Comparison of ENCODE assay signal across 28 cellular contexts in genomic region chr16:84927621-84928591, GRCh38.
A peak's percentile ranks its signal among the peaks of the same experiment; 100 is the strongest.
DNase-seq lines count a peak whose midpoint lies in the region; ATAC-seq and TF ChIP-seq lines count a peak whose summit lies in the region.
"Had no signal": no experiment of that assay in that cellular context is flagged by ENCODE, and none has a peak within 500 bp of the region (broad histone marks: within the 10 kb centered on the region; RNA-seq: fewer than 3 reads in every experiment).

No MANE protein-coding gene starts in this region.

- intact Hi-C loops in IMR-90 (cut with micrococcal nuclease): no loop called here
- intact Hi-C loops in spleen (cut with DNase I; ENCODE audit: low total_unique reads): no loop called here
- intact Hi-C loops in activated T-helper 2 cell treated with anti-CD3 and anti-CD28 coated beads, Interferon-gamma antibody, Interleukin-2, Interleukin-4, amounts not matched to agents 10 μg/mL and 5 μg/mL and 100 μg/mL, durations not matched to agents 14 hours and 24 hours and 36 hours (cut with micrococcal nuclease): no loop called here

- no peaks in the 10 kb centered on the region for H3K9me3 ChIP-seq in IMR-90 (ENCODE audit: control insufficient read depth, insufficient read depth, low read length)
- no peaks in the 10 kb centered on the region for H3K9me3 ChIP-seq in gastroesophageal sphincter
- no peaks in the 10 kb centered on the region for H3K9me3 ChIP-seq in mesenchymal stem cell (ENCODE audit: control insufficient read depth, low read length)
- H3K9me3 ChIP-seq in spleen: peaks cover 0 to 6% (median 2%) of the 10 kb centered on the region in 8 donors
- H3K9me3 ChIP-seq in H9 (ENCODE audit: control insufficient read depth, low read depth, low read length): no peaks in the 10 kb centered on the region
- H3K9me3 ChIP-seq: breast epithelium had no signal

- no peak overlapping the region for H4K91ac ChIP-seq in IMR-90 (ENCODE audit: insufficient read depth, low read depth, low read length)
- peak overlapping the region; percentile 18 for H4K91ac ChIP-seq in mesenchymal stem cell (ENCODE audit: low read length)
- H4K91ac ChIP-seq in H9 (ENCODE audit: insufficient read length, low read depth, low read length): no peak overlapping the region

- H3K56ac ChIP-seq in IMR-90 (ENCODE audit: extremely low read depth, insufficient read depth, low read length) (no peak overlapping the region), H9 (ENCODE audit: insufficient read length, low read depth, low read length) (no peak overlapping the region)

- H3K36me3 ChIP-seq in IMR-90 (ENCODE audit: control insufficient read depth, insufficient read depth, low read length) (no peaks in the 10 kb centered on the region), gastroesophageal sphincter (no peaks in the 10 kb centered on the region), mesenchymal stem cell (ENCODE audit: control insufficient read depth in 1 of 2, insufficient read depth in 2 of 2, low read depth in 1 of 2, low read length in 2 of 2) (no peaks in the 10 kb centered on the region), spleen (no peaks in the 10 kb centered on the region)
- H3K36me3 ChIP-seq: breast epithelium had no signal

- H2AFZ ChIP-seq in IMR-90 (replicated peaks; ENCODE audit: low read length, poor library complexity) (no peak overlapping the region), mesenchymal stem cell (ENCODE audit: low read depth, low read length) (no peak overlapping the region), H9 (ENCODE audit: low read length) (no peak overlapping the region)
- H2AFZ ChIP-seq: hepatocyte had no signal

- H2BK12ac ChIP-seq in mesenchymal stem cell (ENCODE audit: low read length in 2 of 2) (no peak overlapping the region), H9 (ENCODE audit: insufficient read length, low read depth, low read length) (no peak overlapping the region)

- H3K9me3 Mint-ChIP-seq in osteocyte (ENCODE audit: unreplicated experiment) (no peaks in the 10 kb centered on the region), H9 (peaks cover 4 to 7% of the 10 kb centered on the region in 2 experiments; a peak in 3 of 5 replicates)
- no peaks in the 10 kb centered on the region for H3K9me3 Mint-ChIP-seq in activated T-helper 2 cell treated with anti-CD3 and anti-CD28 coated beads, Interferon-gamma antibody, Interleukin-2, Interleukin-4, amounts not matched to agents 10 μg/mL and 5 μg/mL and 100 μg/mL, durations not matched to agents 14 hours and 24 hours and 36 hours
- H3K9me3 Mint-ChIP-seq: activated CD4-positive, alpha-beta T cell treated with anti-CD3 and anti-CD28 coated beads, Interleukin-2, amount 10 ng/mL, durations not matched to agents 7 days and 5 days; activated T-cell treated with anti-CD3 and anti-CD28 coated beads, Interleukin-2, amount 50 U/mL, for 72 hours; CD4-positive, alpha-beta memory T cell; natural killer cell treated with Interleukin-12 subunit alpha and Interleukin-12 subunit beta and Interleukin-15 and Interleukin-18, amount 100 ng/mL, for 72 hours; stimulated activated effector memory CD8-positive, alpha-beta T cell treated with anti-CD3 and anti-CD28 coated beads, Interleukin-12 subunit alpha, Interleukin-12 subunit beta, amount 100 ng/mL, for 72 hours had no signal

- H3K79me2 ChIP-seq in H9 (ENCODE audit: insufficient read depth, low read length): no peaks in the 10 kb centered on the region
- H3K79me2 ChIP-seq: hepatocyte had no signal

- H3K27me3 Mint-ChIP-seq in osteocyte (ENCODE audit: unreplicated experiment): no peaks in the 10 kb centered on the region
- H3K27me3 Mint-ChIP-seq in H9 (ENCODE audit: low read depth): peaks cover 4% of the 10 kb centered on the region
- no peaks in the 10 kb centered on the region for H3K27me3 Mint-ChIP-seq in activated T-helper 2 cell treated with anti-CD3 and anti-CD28 coated beads, Interferon-gamma antibody, Interleukin-2, Interleukin-4, amounts not matched to agents 10 μg/mL and 5 μg/mL and 100 μg/mL, durations not matched to agents 14 hours and 24 hours and 36 hours (ENCODE audit: low read depth)
- H3K27me3 Mint-ChIP-seq: activated CD4-positive, alpha-beta T cell treated with anti-CD3 and anti-CD28 coated beads, Interleukin-2, amount 10 ng/mL, durations not matched to agents 7 days and 5 days; activated CD8-positive, alpha-beta memory T cell treated with anti-CD3 and anti-CD28 coated beads, Interleukin-2, amount 10 ng/mL, durations not matched to agents 7 days and 5 days; CD4-positive, alpha-beta memory T cell; natural killer cell treated with Interleukin-12 subunit alpha and Interleukin-12 subunit beta and Interleukin-15 and Interleukin-18, amount 100 ng/mL, for 72 hours had no signal

- in situ Hi-C loops in IMR-90 (cut with MboI; ENCODE audit: low sequenced_read_pairs): no loop called here

- H3K4me1 ChIP-seq in IMR-90 (ENCODE audit: control insufficient read depth, insufficient read depth, low read length) (peaks cover 2% of the 10 kb centered on the region; the same call in 1 of the 2 replicates), gastroesophageal sphincter (peaks cover 0 to 61% (median 26%) of the 10 kb centered on the region in 3 donors), mesenchymal stem cell (ENCODE audit: control insufficient read depth, insufficient read depth, low read depth, low read length) (peaks cover 11% of the 10 kb centered on the region), spleen (peaks cover 6 to 71% (median 45%) of the 10 kb centered on the region in 6 donors), H9 (ENCODE audit: insufficient read depth, low read length) (no peaks in the 10 kb centered on the region; the same call in 1 of the 2 replicates)

- H3K18ac ChIP-seq in IMR-90 (ENCODE audit: low read depth, low read length) (no peak overlapping the region), mesenchymal stem cell (ENCODE audit: low read depth in 1 of 2, low read length in 2 of 2) (no peak overlapping the region), H9 (ENCODE audit: insufficient read length, low read depth, low read length) (no peak overlapping the region)

- dilution Hi-C loops in IMR-90 (cut with HindIII; ENCODE audit: low sequenced_read_pairs, unreplicated experiment): no loop called here

- H4K8ac ChIP-seq in IMR-90 (ENCODE audit: low read depth in 2 of 2, low read length in 2 of 2): no peak overlapping the region
- no peak overlapping the region for H4K8ac ChIP-seq in mesenchymal stem cell (ENCODE audit: low read length)
- no peak overlapping the region for H4K8ac ChIP-seq in H9 (replicated peaks; ENCODE audit: insufficient read length, low read depth, low read length)

- H3K9me1 ChIP-seq in IMR-90 (ENCODE audit: insufficient read depth, low read length): peaks cover 3% of the 10 kb centered on the region; the same call in 1 of the 2 replicates

- H3K4me3 Mint-ChIP-seq in osteocyte (ENCODE audit: unreplicated experiment) (no peak overlapping the region), H9 (no peak overlapping the region)
- no peak overlapping the region for H3K4me3 Mint-ChIP-seq in activated T-helper 2 cell treated with anti-CD3 and anti-CD28 coated beads, Interferon-gamma antibody, Interleukin-2, Interleukin-4, amounts not matched to agents 10 μg/mL and 5 μg/mL and 100 μg/mL, durations not matched to agents 14 hours and 24 hours and 36 hours (ENCODE audit: low read depth)
- H3K4me3 Mint-ChIP-seq: activated CD4-positive, alpha-beta T cell treated with anti-CD3 and anti-CD28 coated beads, Interleukin-2, amount 10 ng/mL, durations not matched to agents 7 days and 5 days; activated CD8-positive, alpha-beta memory T cell treated with anti-CD3 and anti-CD28 coated beads, Interleukin-2, amount 10 ng/mL, durations not matched to agents 7 days and 5 days; activated T-cell treated with anti-CD3 and anti-CD28 coated beads, Interleukin-2, amount 50 U/mL, for 72 hours; CD4-positive, alpha-beta memory T cell; natural killer cell treated with Interleukin-12 subunit alpha and Interleukin-12 subunit beta and Interleukin-15 and Interleukin-18, amount 100 ng/mL, for 72 hours; stimulated activated effector memory CD8-positive, alpha-beta T cell treated with anti-CD3 and anti-CD28 coated beads, Interleukin-12 subunit alpha, Interleukin-12 subunit beta, amount 100 ng/mL, for 72 hours; WTC11 had no signal

- no peak overlapping the region for H4K5ac ChIP-seq in IMR-90 (ENCODE audit: low read depth, low read length)
- no peak overlapping the region for H4K5ac ChIP-seq in H9 (ENCODE audit: insufficient read length, low read depth, low read length)

- H3K36me3 Mint-ChIP-seq in osteocyte (ENCODE audit: unreplicated experiment) (no peaks in the 10 kb centered on the region), H9 (ENCODE audit: insufficient read depth in 1 of 3, low read depth in 3 of 3) (peaks cover 0 to 5% (median 0%) of the 10 kb centered on the region in 3 experiments; a peak in 2 of 7 replicates)
- no peaks in the 10 kb centered on the region for H3K36me3 Mint-ChIP-seq in activated T-helper 2 cell treated with anti-CD3 and anti-CD28 coated beads, Interferon-gamma antibody, Interleukin-2, Interleukin-4, amounts not matched to agents 10 μg/mL and 5 μg/mL and 100 μg/mL, durations not matched to agents 14 hours and 24 hours and 36 hours (ENCODE audit: low read depth)
- H3K36me3 Mint-ChIP-seq: activated CD8-positive, alpha-beta memory T cell treated with anti-CD3 and anti-CD28 coated beads, Interleukin-2, amount 10 ng/mL, durations not matched to agents 7 days and 5 days; CD4-positive, alpha-beta memory T cell; natural killer cell treated with Interleukin-12 subunit alpha and Interleukin-12 subunit beta and Interleukin-15 and Interleukin-18, amount 100 ng/mL, for 72 hours; WTC11 had no signal

- no TSS peak for BruUV-seq in IMR-90 (replicated peaks; lab: Mats Ljungman, UMichigan)

- no peaks in the 10 kb centered on the region for H3K23me2 ChIP-seq in H9 (ENCODE audit: insufficient read length, low read depth, low read length, poor library complexity, severe bottlenecking)

- no peak overlapping the region for H3K14ac ChIP-seq in IMR-90 (replicated peaks; ENCODE audit: low read depth, low read length)
- no peak overlapping the region for H3K14ac ChIP-seq in mesenchymal stem cell (ENCODE audit: low read length in 2 of 2)
- no peak overlapping the region for H3K14ac ChIP-seq in H9 (ENCODE audit: insufficient read depth, low read length)

- no peak overlapping the region for H2BK5ac ChIP-seq in IMR-90 (ENCODE audit: low read depth, low read length, poor library complexity, severe bottlenecking)
- H2BK5ac ChIP-seq in mesenchymal stem cell (ENCODE audit: low read depth, low read length, poor library complexity, severe bottlenecking): no peak overlapping the region
- no peak overlapping the region for H2BK5ac ChIP-seq in H9 (ENCODE audit: insufficient read length, low read length)

- H3K9ac ChIP-seq in IMR-90 (ENCODE audit: low read depth, low read length): no peak overlapping the region
- H3K9ac ChIP-seq in mesenchymal stem cell (ENCODE audit: low read length): peak overlapping the region; percentile 63
- no peak overlapping the region for H3K9ac ChIP-seq in H9 (ENCODE audit: extremely low read depth, insufficient read length, low read length)

- H3K27me3 ChIP-seq in IMR-90 (ENCODE audit: control insufficient read depth, insufficient read depth, low read length) (no peaks in the 10 kb centered on the region), gastroesophageal sphincter (no peaks in the 10 kb centered on the region), mesenchymal stem cell (ENCODE audit: control insufficient read depth in 1 of 2, insufficient read depth in 1 of 2, low read length in 2 of 2) (no peaks in the 10 kb centered on the region), spleen (replicated peaks in 1 of 7) (peaks cover 0 to 5% (median 0%) of the 10 kb centered on the region in 7 donors), H9 (ENCODE audit: insufficient read depth, low read length) (no peaks in the 10 kb centered on the region)
- H3K27me3 ChIP-seq: breast epithelium, hepatocyte had no signal

- no peak overlapping the region for H3T11ph ChIP-seq in H9 (ENCODE audit: low read length)

- no peak overlapping the region for H3K4me2 ChIP-seq in IMR-90 (ENCODE audit: low read depth, low read length)
- H3K4me2 ChIP-seq in mesenchymal stem cell (ENCODE audit: low read length, poor library complexity, severe bottlenecking): no peak overlapping the region
- no peak overlapping the region for H3K4me2 ChIP-seq in H9 (ENCODE audit: insufficient read depth, insufficient read length, low read length)
- H3K4me2 ChIP-seq: hepatocyte had no signal

- no peak overlapping the region for H3K4me3 ChIP-seq in IMR-90 (ENCODE audit: insufficient read depth, low read depth, low read length)
- no peak overlapping the region for H3K4me3 ChIP-seq in gastroesophageal sphincter
- no peak overlapping the region for H3K4me3 ChIP-seq in mesenchymal stem cell (ENCODE audit: insufficient read depth in 1 of 2, low read depth in 1 of 2, low read length in 2 of 2)
- no peak overlapping the region for H3K4me3 ChIP-seq in spleen
- H3K4me3 ChIP-seq: breast epithelium, hepatocyte had no signal

- WGBS in IMR-90 (ENCODE audit: extremely low coverage in 2 of 2, insufficient read length in 1 of 2), 2 experiments: 79% methylated on average over 25 of the region's 34 CpGs; no CpG with 5 or more reads in 1 of the 2 experiments
- 51 to 78% methylated on average over 7 to 10 of the region's 34 CpGs for WGBS in gastroesophageal sphincter (ENCODE audit: low coverage in 1 of 2), 2 donors
- 85% methylated on average over 34 of the region's 34 CpGs for WGBS in mesenchymal stem cell
- 70 to 88% (median 74%) methylated on average over 26 to 34 of the region's 34 CpGs for WGBS in spleen, 5 donors
- WGBS in H9 (ENCODE audit: extremely low coverage, insufficient read length, low lambda C conversion rate): no CpG with 5 or more reads among the region's 34 CpGs

- no peak for TF ChIP-seq RAD21 in IMR-90 (IDR thresholded peaks at IDR 0.05; ENCODE audit: low read length)

- TF ChIP-seq EP300 in gastroesophageal sphincter (IDR thresholded peaks at IDR 0.05): no peak

- ATAC-seq in IMR-90 (ENCODE audit: low read depth) (no peak), gastroesophageal sphincter (no peak)
- ATAC-seq: activated CD8-positive, alpha-beta memory T cell treated with anti-CD3 and anti-CD28 coated beads, Interleukin-2, amount 10 ng/mL, durations not matched to agents 7 days and 5 days; activated T-cell treated with anti-CD3 and anti-CD28 coated beads, Interleukin-2, amount 50 U/mL, for 72 hours; natural killer cell treated with Interleukin-12 subunit alpha and Interleukin-12 subunit beta and Interleukin-15 and Interleukin-18, amount 100 ng/mL, for 72 hours; stimulated activated effector memory CD8-positive, alpha-beta T cell treated with anti-CD3 and anti-CD28 coated beads, Interleukin-12 subunit alpha, Interleukin-12 subunit beta, amount 100 ng/mL, for 72 hours; WTC11 had no signal

- H2BK20ac ChIP-seq in IMR-90 (ENCODE audit: low read depth, low read length): no peak overlapping the region
- no peak overlapping the region for H2BK20ac ChIP-seq in H9 (ENCODE audit: low read depth, low read length, poor library complexity, severe bottlenecking)

- H3K4ac ChIP-seq in IMR-90 (ENCODE audit: low read depth, low read length): no peak overlapping the region
- no peak overlapping the region for H3K4ac ChIP-seq in mesenchymal stem cell (ENCODE audit: low read depth in 1 of 2, low read length in 2 of 2)
- no peak overlapping the region for H3K4ac ChIP-seq in H9 (ENCODE audit: low read depth, low read length)

- DNase-seq in IMR-90 (no peak), mesenchymal stem cell (no peak), spleen (peak; percentile 85), osteocyte (ENCODE audit: extremely low spot score, unreplicated experiment) (no peak), H9 (no peak), NCI-H1048 (lab: John Stamatoyannopoulos, UW) (no peak)
- DNase-seq in activated T-helper 2 cell treated with anti-CD3 and anti-CD28 coated beads, Interferon-gamma antibody, Interleukin-2, Interleukin-4, amounts not matched to agents 10 μg/mL and 5 μg/mL and 100 μg/mL, durations not matched to agents 14 hours and 24 hours and 36 hours (ENCODE audit: low spot score): no peak
- DNase-seq: activated CD4-positive, alpha-beta T cell treated with anti-CD3 and anti-CD28 coated beads, Interleukin-2, amount 10 ng/mL, durations not matched to agents 7 days and 5 days; activated CD8-positive, alpha-beta memory T cell treated with anti-CD3 and anti-CD28 coated beads, Interleukin-2, amount 10 ng/mL, durations not matched to agents 7 days and 5 days; activated naive CD4-positive, alpha-beta T cell treated with Interleukin-2 at 50 U/mL for 16 hours; activated T-cell treated with anti-CD3 and anti-CD28 coated beads, Interleukin-2, amount 50 U/mL, for 72 hours; amniotic stem cell; CD4-positive, alpha-beta memory T cell; GOT3; NCI-H1092; NCI-H1694 treated with DMSO at 0.1 percent for 48 hours; NCI-H2171; NCI-H510A treated with DMSO at 0.1 percent for 48 hours; NK-92 treated with Interleukin-12 subunit alpha and Interleukin-12 subunit beta, amount 100 ng/mL, for 24 hours; stimulated activated CD4-positive, alpha-beta T cell treated with anti-CD3 and anti-CD28 coated beads, Interleukin-12 subunit alpha, Interleukin-12 subunit beta, amount 100 ng/mL, for 4 hours; stimulated activated CD4-positive, alpha-beta T cell treated with anti-CD3 and anti-CD28 coated beads, Interleukin-4, amount 100 ng/mL, for 24 hours; SW 1271 had no signal

- peaks cover 24% of the 10 kb centered on the region for H3K4me1 Mint-ChIP-seq in osteocyte (ENCODE audit: unreplicated experiment)
- peaks cover 5 to 19% of the 10 kb centered on the region in 2 experiments; a peak in 2 of 4 replicates for H3K4me1 Mint-ChIP-seq in H9
- no peaks in the 10 kb centered on the region for H3K4me1 Mint-ChIP-seq in activated T-helper 2 cell treated with anti-CD3 and anti-CD28 coated beads, Interferon-gamma antibody, Interleukin-2, Interleukin-4, amounts not matched to agents 10 μg/mL and 5 μg/mL and 100 μg/mL, durations not matched to agents 14 hours and 24 hours and 36 hours (ENCODE audit: low read depth)
- H3K4me1 Mint-ChIP-seq: activated CD4-positive, alpha-beta T cell treated with anti-CD3 and anti-CD28 coated beads, Interleukin-2, amount 10 ng/mL, durations not matched to agents 7 days and 5 days; activated CD8-positive, alpha-beta memory T cell treated with anti-CD3 and anti-CD28 coated beads, Interleukin-2, amount 10 ng/mL, durations not matched to agents 7 days and 5 days had no signal

- no peak overlapping the region for H3K27ac Mint-ChIP-seq in osteocyte (ENCODE audit: unreplicated experiment)
- peak overlapping the region in 1 of 3 experiments; percentile 62; a peak in 1 of 7 replicates for H3K27ac Mint-ChIP-seq in H9
- H3K27ac Mint-ChIP-seq in activated T-helper 2 cell treated with anti-CD3 and anti-CD28 coated beads, Interferon-gamma antibody, Interleukin-2, Interleukin-4, amounts not matched to agents 10 μg/mL and 5 μg/mL and 100 μg/mL, durations not matched to agents 14 hours and 24 hours and 36 hours: no peak overlapping the region
- H3K27ac Mint-ChIP-seq: activated CD4-positive, alpha-beta T cell treated with anti-CD3 and anti-CD28 coated beads, Interleukin-2, amount 10 ng/mL, durations not matched to agents 7 days and 5 days; activated CD8-positive, alpha-beta memory T cell treated with anti-CD3 and anti-CD28 coated beads, Interleukin-2, amount 10 ng/mL, durations not matched to agents 7 days and 5 days; activated T-cell treated with anti-CD3 and anti-CD28 coated beads, Interleukin-2, amount 50 U/mL, for 72 hours; CD4-positive, alpha-beta memory T cell; natural killer cell treated with Interleukin-12 subunit alpha and Interleukin-12 subunit beta and Interleukin-15 and Interleukin-18, amount 100 ng/mL, for 72 hours; stimulated activated effector memory CD8-positive, alpha-beta T cell treated with anti-CD3 and anti-CD28 coated beads, Interleukin-12 subunit alpha, Interleukin-12 subunit beta, amount 100 ng/mL, for 72 hours; WTC11 had no signal

- H2BK120ac ChIP-seq in IMR-90 (ENCODE audit: low read depth, low read length): no peak overlapping the region
- H2BK120ac ChIP-seq in mesenchymal stem cell (ENCODE audit: low read depth, low read length): no peak overlapping the region
- no peak overlapping the region for H2BK120ac ChIP-seq in H9 (ENCODE audit: low read depth, low read length, poor library complexity, severe bottlenecking)

- CTCF ChIA-PET in IMR-90 (lab: Yijun Ruan, JAX): interaction anchor here (1.2 kb wide), 1 partner anchor 24 kb away, joined by 3 read pairs; no protein-coding TSS in a partner anchor

- H3K79me1 ChIP-seq in IMR-90 (ENCODE audit: low read depth in 1 of 2, low read length in 2 of 2) (no peaks in the 10 kb centered on the region), mesenchymal stem cell (replicated peaks; ENCODE audit: low read length, poor library complexity, severe bottlenecking) (no peaks in the 10 kb centered on the region), H9 (ENCODE audit: insufficient read depth, low read depth, low read length, poor library complexity, severe bottlenecking) (no peaks in the 10 kb centered on the region)

- TF ChIP-seq POLR2A in IMR-90 (IDR thresholded peaks at IDR 0.05; ENCODE audit: low read depth, low read length) (no peak), gastroesophageal sphincter (IDR thresholded peaks at IDR 0.05) (no peak), spleen (IDR thresholded peaks at IDR 0.05) (no peak)

- H2AK5ac ChIP-seq in IMR-90 (ENCODE audit: low read depth, low read length) (no peak overlapping the region), mesenchymal stem cell (ENCODE audit: low read length, severe bottlenecking) (no peak overlapping the region), H9 (ENCODE audit: insufficient read length, low read length) (no peak overlapping the region)

- H2BK15ac ChIP-seq in IMR-90 (ENCODE audit: low read depth, low read length): no peak overlapping the region
- no peak overlapping the region for H2BK15ac ChIP-seq in mesenchymal stem cell (ENCODE audit: low read depth, poor library complexity, severe bottlenecking)
- no peak overlapping the region for H2BK15ac ChIP-seq in H9 (ENCODE audit: low read depth, low read length)

- H4K20me1 ChIP-seq in IMR-90 (ENCODE audit: insufficient read depth, low read length) (no peaks in the 10 kb centered on the region), H9 (ENCODE audit: control insufficient read depth, insufficient read depth, insufficient read length) (no peaks in the 10 kb centered on the region)

- H3K23ac ChIP-seq in IMR-90 (ENCODE audit: low read depth, low read length): no peak overlapping the region
- H3K23ac ChIP-seq in mesenchymal stem cell (ENCODE audit: low read length in 2 of 2): no peak overlapping the region
- no peak overlapping the region for H3K23ac ChIP-seq in H9 (ENCODE audit: insufficient read length, low read depth, low read length)

- peak overlapping the region; percentile 37 for H2AK9ac ChIP-seq in IMR-90 (replicated peaks; ENCODE audit: low read depth, low read length, poor library complexity)

- TF ChIP-seq CTCF in IMR-90 (conservative IDR thresholded peaks at IDR 0.05; ENCODE audit: low read depth, low read length) (no peak), gastroesophageal sphincter (IDR thresholded peaks at IDR 0.05) (no peak), spleen (IDR thresholded peaks at IDR 0.05 in 8 of 11, conservative IDR thresholded peaks at IDR 0.05 in 3 of 11) (no peak), osteocyte (IDR thresholded peaks at IDR 0.05) (no peak), H9 (conservative IDR thresholded peaks at IDR 0.05) (no peak)

- POLR2A ChIA-PET in IMR-90 (lab: Charles Lee; ENCODE audit: unreplicated experiment): no interaction called here

- H3K27ac ChIP-seq in IMR-90 (ENCODE audit: insufficient read depth, low read length) (no peak overlapping the region), gastroesophageal sphincter (peak overlapping the region in 3 of 4 donors; percentile 21 to 69 (median 50)), mesenchymal stem cell (ENCODE audit: low read length, poor library complexity, severe bottlenecking) (no peak overlapping the region), spleen (peak overlapping the region in 6 of 8 donors; percentile 8 to 75 (median 64)), H9 (ENCODE audit: insufficient read length, low read depth, low read length) (no peak overlapping the region)
- H3K27ac ChIP-seq: hepatocyte had no signal

Comparison
In these comparisons a context has a peak if more than half of its experiments do, and no peak if none do; other contexts are left out.
1. H3K27ac ChIP-seq: peak in gastroesophageal sphincter (3 of 4) and spleen (6 of 8); none in IMR-90 (single experiment), mesenchymal stem cell (single experiment) and H9 (single experiment).